ENCODE assay signal across 9 cellular contexts in the genomic region with DNA sequence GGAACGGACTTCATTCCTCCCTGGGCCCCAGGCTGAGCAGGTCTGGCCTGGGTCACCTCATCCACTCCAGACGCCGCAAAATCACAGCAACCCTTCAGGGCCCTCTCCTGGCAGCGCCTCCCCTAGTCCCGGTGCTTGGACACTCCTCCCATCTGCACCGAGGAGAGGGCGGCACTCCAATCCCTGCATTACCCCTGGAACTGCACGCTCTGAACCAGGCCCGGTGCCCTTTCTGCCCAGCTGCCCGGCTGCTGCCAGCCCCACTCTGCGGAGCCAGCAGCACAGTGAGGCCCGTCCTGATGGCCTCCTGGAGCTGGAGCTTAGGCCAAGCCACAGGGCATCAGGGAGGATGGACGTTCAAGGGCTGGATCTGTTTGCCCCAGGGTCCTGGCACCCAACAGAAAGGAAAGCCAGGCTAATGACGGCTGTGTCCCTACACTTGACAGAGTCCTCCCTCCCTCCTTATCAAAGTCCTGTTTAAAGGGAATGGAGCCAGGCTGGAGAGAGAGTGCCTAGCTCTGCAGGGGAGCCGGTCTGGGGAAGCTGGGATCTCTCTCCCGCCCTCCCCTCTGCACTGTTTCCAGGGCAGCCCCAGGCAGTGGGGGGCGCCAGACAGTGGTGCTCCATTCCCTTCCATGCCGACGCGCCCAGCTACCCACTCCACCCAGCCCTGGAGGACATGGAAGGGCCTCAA. TPM values are rescaled to one million over a fixed set of nuclear protein-coding genes. Genes with fewer than 3 reads are reported as not detected.
A peak's percentile ranks its signal among the peaks of the same experiment; 100 is the strongest.
DNase-seq lines count a peak whose midpoint lies in the region; ATAC-seq, FAIRE-seq and TF ChIP-seq lines count a peak whose summit lies in the region.
"Had no signal": no experiment of that assay in that cellular context is flagged by ENCODE, and none has a peak within 500 bp of the region (broad histone marks: within the 10 kb centered on the region; RNA-seq: fewer than 3 reads in every experiment).

No MANE protein-coding gene starts in this region.

- no peaks in the 10 kb centered on the region for H3K27me3 Mint-ChIP-seq in activated T-cell treated with anti-CD3 and anti-CD28 coated beads, Interleukin-2, amount 50 U/mL, for 72 hours (ENCODE audit: low read depth)

- H3K27me3 ChIP-seq in H7 (ENCODE audit: control insufficient read depth, insufficient read depth, low read length) (no peaks in the 10 kb centered on the region), brain microvascular endothelial cell (replicated peaks) (no peaks in the 10 kb centered on the region), A673 (replicated peaks; ENCODE audit: insufficient read depth, low read depth, low read length, poor library complexity) (no peaks in the 10 kb centered on the region)

- peak; percentile 26 for TF ChIP-seq CTCF in brain microvascular endothelial cell (IDR thresholded peaks at IDR 0.05; ENCODE audit: low read depth, low read length, missing control alignments)
- TF ChIP-seq CTCF in kidney (IDR thresholded peaks at IDR 0.05; ENCODE audit: borderline replicate concordance, extremely low read depth, insufficient read depth), result no peak
- TF ChIP-seq CTCF in A673 (conservative IDR thresholded peaks at IDR 0.05; ENCODE audit: low read depth, low read length), result no peak

- H3K36me3 Mint-ChIP-seq in activated T-cell treated with anti-CD3 and anti-CD28 coated beads, Interleukin-2, amount 50 U/mL, for 72 hours (ENCODE audit: insufficient read depth in 2 of 2), result peaks cover 0 to 6% of the 10 kb centered on the region in 2 donors
- H3K36me3 Mint-ChIP-seq: stimulated activated effector memory CD8-positive, alpha-beta T cell treated with anti-CD3 and anti-CD28 coated beads, Interleukin-12 subunit alpha, Interleukin-12 subunit beta, amount 100 ng/mL, for 72 hours had no signal

- H3K36me3 ChIP-seq in H7 (replicated peaks; ENCODE audit: control insufficient read depth, insufficient read depth, low read length) (peaks cover 8% of the 10 kb centered on the region), brain microvascular endothelial cell (replicated peaks) (peaks cover 57% of the 10 kb centered on the region), kidney (ENCODE audit: control insufficient read depth in 1 of 2, insufficient read depth in 2 of 2, low read length in 2 of 2) (no peaks in the 10 kb centered on the region), A673 (ENCODE audit: insufficient read depth, low read length, poor library complexity, severe bottlenecking) (no peaks in the 10 kb centered on the region)

- H3K4me1 Mint-ChIP-seq in activated T-cell treated with anti-CD3 and anti-CD28 coated beads, Interleukin-2, amount 50 U/mL, for 72 hours (ENCODE audit: low read depth), result no peaks in the 10 kb centered on the region
- H3K4me1 Mint-ChIP-seq: stimulated activated effector memory CD8-positive, alpha-beta T cell treated with anti-CD3 and anti-CD28 coated beads, Interleukin-12 subunit alpha, Interleukin-12 subunit beta, amount 100 ng/mL, for 72 hours had no signal

- CTCF ChIA-PET in A673 (lab: Charles Lee), result no interaction called here

- FAIRE-seq in kidney (lab: Jason Lieb, UNC), result no peak

- no TSS peak for BruUV-seq in A673 (replicated peaks; lab: Mats Ljungman, UMichigan)

- no peak overlapping the region for H3K4me3 Mint-ChIP-seq in activated T-cell treated with anti-CD3 and anti-CD28 coated beads, Interleukin-2, amount 50 U/mL, for 72 hours
- H3K4me3 Mint-ChIP-seq: stimulated activated effector memory CD8-positive, alpha-beta T cell treated with anti-CD3 and anti-CD28 coated beads, Interleukin-12 subunit alpha, Interleukin-12 subunit beta, amount 100 ng/mL, for 72 hours had no signal

- H3K4me1 ChIP-seq in kidney (ENCODE audit: control insufficient read depth in 1 of 2, insufficient read depth in 1 of 2, low read depth in 1 of 2, low read length in 2 of 2) (no peaks in the 10 kb centered on the region), A673 (ENCODE audit: insufficient read depth, low read length, poor library complexity, severe bottlenecking) (no peaks in the 10 kb centered on the region)

- intact Hi-C loops in kidney (cut with DNase I) (no loop called here), A673 (cut with micrococcal nuclease; ENCODE audit: unreplicated experiment) (no loop called here)

- H3K9me3 Mint-ChIP-seq in activated T-cell treated with anti-CD3 and anti-CD28 coated beads, Interleukin-2, amount 50 U/mL, for 72 hours, result peaks cover 3 to 4% of the 10 kb centered on the region in 2 donors

- in situ Hi-C loops in brain microvascular endothelial cell (cut with HindIII; ENCODE audit: low pct_ligation_motif_present, low sequenced_read_pairs), result no loop called here

- no peak for ATAC-seq in HG02610 (IDR thresholded peaks at IDR 0.05; ENCODE audit: unreplicated experiment)
- ATAC-seq in activated T-cell treated with anti-CD3 and anti-CD28 coated beads, Interleukin-2, amount 50 U/mL, for 72 hours (replicated peaks in 1 of 2), result no peak
- ATAC-seq: stimulated activated effector memory CD8-positive, alpha-beta T cell treated with anti-CD3 and anti-CD28 coated beads, Interleukin-12 subunit alpha, Interleukin-12 subunit beta, amount 100 ng/mL, for 72 hours had no signal

- peak; percentile 89 for DNase-seq in H7
- no peak for DNase-seq in brain microvascular endothelial cell
- DNase-seq in kidney, result peak; percentile 39
- peak; percentile 10 for DNase-seq in stimulated activated CD8-positive, alpha-beta memory T cell treated with anti-CD3 and anti-CD28 coated beads, Interleukin-4, amount 100 ng/mL, for 48 hours
- DNase-seq in cortex of kidney (lab: John Stamatoyannopoulos, UW), result no peak
- DNase-seq in A673 (ENCODE audit: low spot score), result no peak
- DNase-seq in activated T-cell treated with anti-CD3 and anti-CD28 coated beads, Interleukin-2, amount 50 U/mL, for 72 hours, result no peak

- H3K9ac ChIP-seq in kidney (ENCODE audit: low read length in 2 of 2), result no peak overlapping the region

- H3K4me3 ChIP-seq in H7 (ENCODE audit: insufficient read depth, low read depth, low read length) (no peak overlapping the region), brain microvascular endothelial cell (ENCODE audit: low read depth, low read length) (no peak overlapping the region), kidney (ENCODE audit: low read length in 2 of 2) (no peak overlapping the region), A673 (ENCODE audit: low read depth, low read length, poor library complexity, severe bottlenecking) (no peak overlapping the region)

- H3K9me3 ChIP-seq in kidney (ENCODE audit: control insufficient read depth in 1 of 2, low read length in 2 of 2), result peaks cover 3 to 7% of the 10 kb centered on the region in 2 donors
- H3K9me3 ChIP-seq in A673 (ENCODE audit: low read depth, low read length, poor library complexity, severe bottlenecking), result peaks cover 15% of the 10 kb centered on the region

- H3K27ac ChIP-seq in brain microvascular endothelial cell, result no peak overlapping the region
- H3K27ac ChIP-seq in kidney (ENCODE audit: low read depth in 2 of 2, low read length in 2 of 2), result no peak overlapping the region
- no peak overlapping the region for H3K27ac ChIP-seq in A673 (ENCODE audit: low read depth, low read length, poor library complexity, severe bottlenecking)

- H3K27ac Mint-ChIP-seq in activated T-cell treated with anti-CD3 and anti-CD28 coated beads, Interleukin-2, amount 50 U/mL, for 72 hours, result no peak overlapping the region
- H3K27ac Mint-ChIP-seq: stimulated activated effector memory CD8-positive, alpha-beta T cell treated with anti-CD3 and anti-CD28 coated beads, Interleukin-12 subunit alpha, Interleukin-12 subunit beta, amount 100 ng/mL, for 72 hours had no signal

- POLR2A ChIA-PET in A673 (lab: Charles Lee; ENCODE audit: low non-redundant PET), result no interaction called here

RNA-seq across cellular contexts. Expression of a gene that starts 12.7 kb away (rescaled TPM):
- total RNA-seq in H7 (2014; rRNA removed; shearing (Covaris generic)), result 127 and 143 TPM in 2 replicates
- total RNA-seq in kidney (174 TPM), A673 (2021) (15.0 and 29.0 TPM in 2 replicates)
- polyA plus RNA-seq in kidney (ENCODE audit: insufficient read depth, low read depth, low replicate concordance), result 52.4 TPM
- total RNA-seq in activated T-cell treated with anti-CD3 and anti-CD28 coated beads, Interleukin-2, amount 50 U/mL, for 72 hours, result 10 to 100 TPM; 10.8 to 11.3 TPM

RNA-seq across cellular contexts. Expression of a gene that starts 44.7 kb away (rescaled TPM):
- 1.6 TPM in 1 of 2 replicates, not detected in the other for total RNA-seq in H7 (2014; rRNA removed; shearing (Covaris generic))
- total RNA-seq in kidney (51.6 TPM), A673 (2021) (5.4 and 6.6 TPM in 2 replicates)
- 273 TPM for polyA plus RNA-seq in kidney (ENCODE audit: insufficient read depth, low read depth, low replicate concordance)
- under 1 TPM; 0.74 to 1.00 TPM for total RNA-seq in activated T-cell treated with anti-CD3 and anti-CD28 coated beads, Interleukin-2, amount 50 U/mL, for 72 hours

Comparison
In these comparisons a context has a peak if more than half of its experiments do, and no peak if none do; other contexts are left out.
1. DNase-seq: peak in H7 (single experiment), kidney (single experiment) and stimulated activated CD8-positive, alpha-beta memory T cell treated with anti-CD3 and anti-CD28 coated beads, Interleukin-4, amount 100 ng/mL, for 48 hours (single experiment); none in brain microvascular endothelial cell (single experiment), cortex of kidney (single experiment), A673 (single experiment) and activated T-cell treated with anti-CD3 and anti-CD28 coated beads, Interleukin-2, amount 50 U/mL, for 72 hours (0 of 2).